Comparison of ENCODE assay signal across 18 cellular contexts in the genomic region with DNA sequence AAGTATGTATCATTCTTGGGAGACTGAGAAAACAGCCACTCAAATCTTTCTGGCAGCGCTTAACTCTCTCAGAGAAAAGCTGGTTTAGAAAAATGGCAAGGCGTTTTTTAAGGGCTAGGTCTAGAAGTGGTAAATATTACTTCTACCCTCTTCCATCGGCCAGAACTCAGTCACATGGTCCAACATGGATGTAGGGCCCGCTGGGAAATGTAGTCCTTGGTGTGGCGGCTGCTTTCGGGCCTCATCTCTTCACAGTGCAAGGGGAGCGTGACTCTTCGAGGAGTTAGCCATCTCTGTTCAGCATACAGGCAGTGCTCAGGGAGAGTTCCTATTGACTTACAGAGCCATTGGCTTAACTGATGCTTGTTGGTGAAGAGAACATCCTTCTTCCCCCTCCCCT. TPM values are rescaled to one million over a fixed set of nuclear protein-coding genes. Genes with fewer than 3 reads are reported as not detected.
DNase-seq lines count a peak whose midpoint lies in the region; ATAC-seq, FAIRE-seq and TF ChIP-seq lines count a peak whose summit lies in the region.
"Had no signal": no experiment of that assay in that cellular context is flagged by ENCODE, and none has a peak within 500 bp of the region (broad histone marks: within the 10 kb centered on the region; RNA-seq: fewer than 3 reads in every experiment).

No MANE protein-coding gene starts in this region.

- no peak overlapping the region for H3K4me2 ChIP-seq in A549

- no peak for FAIRE-seq in A549 (lab: Jason Lieb, UNC)

- POLR2A ChIA-PET in A549 (lab: Yijun Ruan, JAX): no interaction called here

- no peak overlapping the region for H3K27ac ChIP-seq in A549
- peak overlapping the region; percentile 16 for H3K27ac ChIP-seq in caudate nucleus (ENCODE audit: low read depth, low read length)

- no peaks in the 10 kb centered on the region for H3K36me3 ChIP-seq in H7 (replicated peaks; ENCODE audit: control insufficient read depth, insufficient read depth, low read length)

- no peak for TF ChIP-seq RAD21 in A549 (conservative IDR thresholded peaks at IDR 0.05 in 1 of 2, IDR thresholded peaks at IDR 0.05 in 1 of 2)

- DNase-seq in A549 (ENCODE audit: low read depth in 1 of 2, low spot score in 1 of 2) (peak in 1 of 2 experiments; percentile 31), H7 (peak; percentile 65), caudate nucleus (lab: John Stamatoyannopoulos, UW) (no peak), mesenteric fat pad (ENCODE audit: low spot score) (peak; percentile 9), NCI-H345 treated with DMSO at 0.1 percent for 48 hours (lab: John Stamatoyannopoulos, UW; ENCODE audit: unreplicated experiment) (no peak), NCI-H2029 treated with DMSO at 0.1 percent for 48 hours (lab: John Stamatoyannopoulos, UW) (no peak), epidermal melanocyte (ENCODE audit: insufficient read length, low spot score) (no peak)
- DNase-seq: IMR-90, NCI-H1105 treated with DMSO at 0.1 percent for 48 hours, NCI-H1694 treated with DMSO at 0.1 percent for 48 hours, NCI-H226, NCI-H526, SHP77 had no signal

- WGBS in A549 (ENCODE audit: missing lambda C conversion rate): 26% methylated on average over 8 of the region's 8 CpGs

- no peaks in the 10 kb centered on the region for H3K9me3 ChIP-seq in A549

- peaks cover 48% of the 10 kb centered on the region for H3K27me3 ChIP-seq in H7 (ENCODE audit: control insufficient read depth, insufficient read depth, low read length)

- CTCF ChIA-PET in A549 (lab: Yijun Ruan, JAX): interaction anchor here (1.0 kb wide), 1 partner anchor 9 kb away, joined by 3 read pairs; no protein-coding TSS in a partner anchor

- no peak for TF ChIP-seq POLR2A in A549 (IDR thresholded peaks at IDR 0.05; ENCODE audit: low read length)

- peaks cover 9% of the 10 kb centered on the region for H3K4me1 ChIP-seq in A549
- H3K4me1 ChIP-seq: Caco-2 had no signal

- ATAC-seq in A549: no peak
- no peak for ATAC-seq in HG03571 (IDR thresholded peaks at IDR 0.05; ENCODE audit: unreplicated experiment)

- no peak for TF ChIP-seq EP300 in A549 (IDR thresholded peaks at IDR 0.05)

- H3K4me3 ChIP-seq in A549: no peak overlapping the region
- no peak overlapping the region for H3K4me3 ChIP-seq in H7 (ENCODE audit: insufficient read depth, low read depth, low read length)

- no peak for TF ChIP-seq CTCF in A549 (IDR thresholded peaks at IDR 0.05)

TF ChIP-seq in A549, 52 proteins besides CTCF, POLR2A, EP300 and RAD21:
- TF ChIP-seq ZNF302 (CRISPR knock-in tag; IDR thresholded peaks at IDR 0.05) (no peak), PBX3 (IDR thresholded peaks at IDR 0.05) (no peak)
- TF ChIP-seq, protein P1, sequence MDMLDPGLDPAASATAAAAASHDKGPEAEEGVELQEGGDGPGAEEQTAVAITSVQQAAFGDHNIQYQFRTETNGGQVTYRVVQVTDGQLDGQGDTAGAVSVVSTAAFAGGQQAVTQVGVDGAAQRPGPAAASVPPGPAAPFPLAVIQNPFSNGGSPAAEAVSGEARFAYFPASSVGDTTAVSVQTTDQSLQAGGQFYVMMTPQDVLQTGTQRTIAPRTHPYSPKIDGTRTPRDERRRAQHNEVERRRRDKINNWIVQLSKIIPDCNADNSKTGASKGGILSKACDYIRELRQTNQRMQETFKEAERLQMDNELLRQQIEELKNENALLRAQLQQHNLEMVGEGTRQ (IDR thresholded peaks at IDR 0.05): 0 out of 2 replicates have a peak, but pooled peaks have one; percentile 20
TF ChIP-seq in A549: peak in this region for 1.

RNA-seq across cellular contexts. Expression of gene VSTM2B, which starts 6.3 kb away (rescaled TPM):
- polyA plus RNA-seq in A549 (2011; rRNA removed) (not detected in 2 replicates), A549 (2017; fragmentation: RNase III; extraction: RNeasy Plus Mini Kit Qiagen cat#74134 plus additional on column Dnase treatment) (not detected in 3 replicates)
- polyA plus RNA-seq in A549 (2012; cell fraction: cytosol; rRNA removed): not detected in 2 replicates
- polyA plus RNA-seq in A549 (2012; cell fraction: nucleus; rRNA removed): 0.10 TPM in 1 of 2 replicates, not detected in the other
- polyA minus RNA-seq in A549 (2011; rRNA and poly(A)+ RNA removed): not detected in 2 replicates
- total RNA-seq in H7 (2014; rRNA removed; shearing (Covaris generic)): 0.48 and 0.96 TPM in 2 replicates
- not detected for total RNA-seq in mesenteric fat pad
- total RNA-seq: Caco-2, HT-29, IMR-90, LHCN-M2, OCI-LY7 had no signal
- polyA plus RNA-seq: IMR-90 had no signal

Comparison
In these comparisons a context has a peak if more than half of its experiments do, and no peak if none do; other contexts are left out.
1. DNase-seq: peak in H7 (single experiment) and mesenteric fat pad (single experiment); none in caudate nucleus (0 of 61), NCI-H345 treated with DMSO at 0.1 percent for 48 hours (single experiment), NCI-H2029 treated with DMSO at 0.1 percent for 48 hours (single experiment) and epidermal melanocyte (single experiment).